ENCODE assay signal across 8 cellular contexts in the genomic region with DNA sequence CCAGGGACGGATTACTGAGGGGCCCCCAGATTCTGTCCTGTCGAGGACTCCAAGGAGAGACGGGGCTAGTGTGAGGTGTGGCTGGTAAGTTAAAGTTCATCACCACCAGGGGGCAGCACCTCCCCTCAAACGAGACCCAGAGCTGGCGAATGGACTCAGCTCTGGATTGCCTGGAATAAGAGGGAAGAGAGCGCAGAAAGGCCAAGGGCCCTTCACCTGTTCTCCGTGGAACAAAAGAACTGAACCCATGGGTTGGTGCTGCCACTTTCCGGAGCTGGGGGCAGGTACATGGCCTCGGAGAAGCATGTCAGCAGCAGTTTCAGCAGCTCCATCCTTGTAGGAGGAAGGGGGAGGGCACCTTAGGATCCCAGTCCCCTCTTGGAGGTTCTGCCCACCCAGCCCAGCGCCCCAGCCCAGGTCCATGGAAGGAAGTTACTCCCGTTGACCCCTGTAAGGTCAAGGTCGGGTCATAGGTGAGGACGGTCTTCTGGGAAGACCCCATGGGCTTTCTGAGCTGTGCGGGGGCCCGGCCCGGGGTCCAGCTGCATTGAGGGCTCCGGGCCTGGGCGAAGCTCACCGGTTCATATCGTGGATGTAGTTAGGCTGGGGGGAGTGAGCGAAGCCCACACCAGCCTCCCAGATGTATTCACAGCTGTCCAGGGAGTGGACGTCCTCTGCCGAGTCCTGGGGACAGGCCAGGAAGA. TPM values are rescaled to one million over a fixed set of nuclear protein-coding genes. Genes with fewer than 3 reads are reported as not detected.
A peak's percentile ranks its signal among the peaks of the same experiment; 100 is the strongest.
DNase-seq lines count a peak whose midpoint lies in the region; ATAC-seq and TF ChIP-seq lines count a peak whose summit lies in the region.

No MANE protein-coding gene starts in this region.

- H3K9me2 ChIP-seq in OCI-LY7 (ENCODE audit: insufficient read depth, low read length) = no peaks in the 10 kb centered on the region

- intact Hi-C loops in OCI-LY7 (cut with micrococcal nuclease; ENCODE audit: unreplicated experiment) = loop anchor here (1.0 to 2.0 kb wide), 4 partner anchors 44 to 239 kb away; a partner anchor contains a TSS

- peak; percentile 95 for TF ChIP-seq CTCF in OCI-LY7 (conservative IDR thresholded peaks at IDR 0.05; ENCODE audit: low read length)

- BruUV-seq in OCI-LY7 (replicated peaks; lab: Mats Ljungman, UMichigan) = no TSS peak

- peaks cover 0 to 42% (median 31%) of the 10 kb centered on the region in 3 donors for H3K27me3 Mint-ChIP-seq in naive B cell

- no peaks in the 10 kb centered on the region for H3K36me3 Mint-ChIP-seq in naive B cell

- H3K4me1 Mint-ChIP-seq in naive B cell = peaks cover 3 to 8% (median 5%) of the 10 kb centered on the region in 3 donors

- DNase-seq in D341Med (ENCODE audit: low spot score) = peak; percentile 89
- peak; percentile 92 for DNase-seq in KBM-7
- peak; percentile 90 for DNase-seq in OCI-LY7 (ENCODE audit: low spot score)
- peak; percentile 80 for DNase-seq in activated T-cell treated with anti-CD3 and anti-CD28 coated beads for 24 hours (ENCODE audit: low read depth)
- peak; percentile 81 to 93 for DNase-seq in erythroblast (lab: John Stamatoyannopoulos, UW)
- DNase-seq in naive B cell = peak; percentile 75
- DNase-seq in stimulated activated CD8-positive, alpha-beta memory T cell treated with anti-CD3 and anti-CD28 coated beads, Interleukin-7, amount 100 ng/mL, for 24 hours (ENCODE audit: low read depth) = peak; percentile 72

- H3K9me3 Mint-ChIP-seq in naive B cell = no peaks in the 10 kb centered on the region

- H3K36me3 ChIP-seq in OCI-LY7 (ENCODE audit: insufficient read depth, low read length) = no peaks in the 10 kb centered on the region

- peak overlapping the region in 2 of 8 donors; percentile 6 to 59 for H3K4me3 Mint-ChIP-seq in naive B cell

- H3K4me3 ChIP-seq in OCI-LY7 (ENCODE audit: low read depth, low read length, poor library complexity, severe bottlenecking) = no peak overlapping the region

- no peak overlapping the region for H3K27ac ChIP-seq in OCI-LY7 (ENCODE audit: low read depth, low read length, poor library complexity, severe bottlenecking)

- no peak overlapping the region for H3K4me2 ChIP-seq in OCI-LY7 (ENCODE audit: low read length)

- CTCF ChIA-PET in OCI-LY7 (lab: Charles Lee; ENCODE audit: unreplicated experiment) = interaction anchor here (0.6 to 2.3 kb wide), 21 partner anchors 10 to 279 kb away, joined by 3 to 26 read pairs (median 4); a partner anchor contains a TSS

- TF ChIP-seq POLR2A in erythroblast (IDR thresholded peaks at IDR 0.05; ENCODE audit: low read length) = no peak

- H3K4me1 ChIP-seq in OCI-LY7 (ENCODE audit: insufficient read depth, low read length, poor library complexity, severe bottlenecking) = peaks cover 7% of the 10 kb centered on the region

- no peaks in the 10 kb centered on the region for H3K9me3 ChIP-seq in OCI-LY7 (ENCODE audit: low read length)

- no peaks in the 10 kb centered on the region for H4K20me1 ChIP-seq in OCI-LY7 (ENCODE audit: insufficient read depth, low read length)

- peak; percentile 71 to 81 for ATAC-seq in naive B cell (ENCODE audit: low read depth in 2 of 2)
- no peak for ATAC-seq in HG03045 (IDR thresholded peaks at IDR 0.05; ENCODE audit: unreplicated experiment)

- no peaks in the 10 kb centered on the region for H3K79me2 ChIP-seq in OCI-LY7 (ENCODE audit: insufficient read depth, low read depth, low read length)

- no peak overlapping the region for H2AFZ ChIP-seq in OCI-LY7 (ENCODE audit: low read length)

- H3K27ac Mint-ChIP-seq in naive B cell = peak overlapping the region in 1 of 6 donors; percentile 78

- in situ Hi-C loops in KBM-7 (cut with MboI; ENCODE audit: low pct_unique_long_range_greater_than_20kb, low sequenced_read_pairs) = no loop called here

- POLR2A ChIA-PET in OCI-LY7 (lab: Charles Lee) = interaction anchor here (0.5 to 2.2 kb wide), 9 partner anchors 10 to 444 kb away, joined by 3 to 16 read pairs (median 4); a partner anchor contains a TSS

RNA-seq across cellular contexts. Expression of a gene that starts 10.8 kb away (rescaled TPM):
- 0.35 and 0.85 TPM in 2 replicates for total RNA-seq in OCI-LY7 (2014; rRNA removed; shearing (Covaris generic))
- total RNA-seq in OCI-LY7 (2022) = 8.5 and 9.9 TPM in 2 replicates
- under 1 TPM in 2 of 6 donors, not detected in 4; 0.08 to 0.23 TPM for polyA plus RNA-seq in naive B cell (ENCODE audit: low read depth in 6 of 6)

RNA-seq across cellular contexts. Expression of a gene that starts 25.6 kb away (rescaled TPM):
- total RNA-seq in OCI-LY7 (2014; rRNA removed; shearing (Covaris generic)) = 0.10 and 0.79 TPM in 2 replicates
- total RNA-seq in OCI-LY7 (2022) = 0.49 and 0.74 TPM in 2 replicates
- polyA plus RNA-seq in naive B cell (ENCODE audit: low read depth in 6 of 6) = not detected

RNA-seq across cellular contexts. Expression of a gene that starts 26.1 kb away (rescaled TPM):
- not detected in 2 replicates for total RNA-seq in OCI-LY7 (2014; rRNA removed; shearing (Covaris generic))
- total RNA-seq in OCI-LY7 (2022) = not detected in 2 replicates
- polyA plus RNA-seq in naive B cell (ENCODE audit: low read depth in 6 of 6) = not detected

RNA-seq across cellular contexts. Expression of a gene that starts 37.7 kb away (rescaled TPM):
- not detected in 2 replicates for total RNA-seq in OCI-LY7 (2014; rRNA removed; shearing (Covaris generic))
- total RNA-seq in OCI-LY7 (2022) = not detected in 2 replicates
- polyA plus RNA-seq in naive B cell (ENCODE audit: low read depth in 6 of 6) = not detected

RNA-seq across cellular contexts. Expression of a gene that starts 38.8 kb away (rescaled TPM):
- total RNA-seq in OCI-LY7 (2014; rRNA removed; shearing (Covaris generic)) = not detected in 2 replicates
- total RNA-seq in OCI-LY7 (2022) = not detected in 2 replicates
- not detected for polyA plus RNA-seq in naive B cell (ENCODE audit: low read depth in 6 of 6)
